20 cellular contexts compared by ENCODE assay signal in the genomic region with DNA sequence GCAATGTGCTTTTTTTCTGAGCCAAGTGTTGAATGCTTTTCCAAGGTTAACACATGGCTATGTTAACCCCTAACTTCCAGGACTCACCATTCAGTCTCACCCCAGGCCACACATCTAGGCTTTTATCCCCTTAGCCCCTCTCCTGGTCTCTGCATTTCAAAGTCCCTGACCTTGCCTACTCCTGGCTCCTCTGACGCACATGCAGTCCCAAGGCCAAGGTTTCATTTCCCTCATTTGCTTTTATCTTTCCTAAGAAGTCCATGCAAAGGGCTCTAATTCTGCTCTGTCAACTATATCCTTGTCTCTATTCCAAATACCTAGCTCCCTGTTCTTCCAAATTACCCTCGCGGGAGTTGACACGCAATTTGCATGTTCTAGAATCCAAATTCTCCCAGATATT. TPM values are rescaled to one million over a fixed set of nuclear protein-coding genes. Genes with fewer than 3 reads are reported as not detected.
"Had no signal": no experiment of that assay in that cellular context is flagged by ENCODE, and none has a peak within 500 bp of the region (broad histone marks: within the 10 kb centered on the region; RNA-seq: fewer than 3 reads in every experiment).

No MANE protein-coding gene starts in this region.

- H3K4me2 ChIP-seq: hepatocyte, smooth muscle cell had no signal

- H3K4me1 Mint-ChIP-seq: nephron progenitor cell had no signal

- H3K27ac ChIP-seq: colonic mucosa, hepatocyte, thyroid gland had no signal

- H2AFZ ChIP-seq: hepatocyte had no signal

- H3K4me3 Mint-ChIP-seq: naive thymus-derived CD4-positive, alpha-beta T cell; nephron progenitor cell; type B pancreatic cell had no signal

- H3K79me2 ChIP-seq: hepatocyte had no signal

- H3K9me3 ChIP-seq: colonic mucosa, thyroid gland had no signal

- H3K36me3 Mint-ChIP-seq: naive thymus-derived CD4-positive, alpha-beta T cell; type B pancreatic cell had no signal

- H3K4me3 ChIP-seq: colonic mucosa, dorsolateral prefrontal cortex, hepatocyte, smooth muscle cell, thyroid gland had no signal

- H3K27me3 ChIP-seq: dorsolateral prefrontal cortex, hepatocyte, thyroid gland had no signal

- FAIRE-seq: kidney, urothelium cell line had no signal

- H3K36me3 ChIP-seq: colonic mucosa, thyroid gland had no signal

- ATAC-seq: left cardiac atrium; naive thymus-derived CD4-positive, alpha-beta T cell had no signal

- H3K9me3 Mint-ChIP-seq: nephron progenitor cell, type B pancreatic cell had no signal

- H3K27ac Mint-ChIP-seq: naive thymus-derived CD4-positive, alpha-beta T cell; nephron progenitor cell; type B pancreatic cell had no signal

- H3K4me1 ChIP-seq: colonic mucosa, thyroid gland had no signal

- DNase-seq: colonic mucosa; dorsolateral prefrontal cortex; effector CD8-positive, alpha-beta T cell; foreskin melanocyte; head of caudate nucleus; kidney; left cardiac atrium; naive thymus-derived CD4-positive, alpha-beta T cell; nephron progenitor cell; posterior cingulate gyrus; stimulated activated CD4-positive, alpha-beta T cell treated with anti-CD3 and anti-CD28 coated beads, Interleukin-2, amount 100 ng/mL, for 48 hours; stimulated activated naive CD4-positive, alpha-beta T cell treated with Interleukin-2 at 50 U/mL for 16 hours; thyroid gland had no signal

RNA-seq across cellular contexts. Expression of a gene that starts 25.4 kb away (rescaled TPM):
- total RNA-seq: kidney; left cardiac atrium; lung microvascular endothelial cell; mononuclear cell; naive thymus-derived CD4-positive, alpha-beta T cell; smooth muscle cell had no signal
- polyA plus RNA-seq: esophagus; naive thymus-derived CD4-positive, alpha-beta T cell; smooth muscle cell had no signal
